Comparison of ENCODE assay signal across 2 cellular contexts in the genomic region with DNA sequence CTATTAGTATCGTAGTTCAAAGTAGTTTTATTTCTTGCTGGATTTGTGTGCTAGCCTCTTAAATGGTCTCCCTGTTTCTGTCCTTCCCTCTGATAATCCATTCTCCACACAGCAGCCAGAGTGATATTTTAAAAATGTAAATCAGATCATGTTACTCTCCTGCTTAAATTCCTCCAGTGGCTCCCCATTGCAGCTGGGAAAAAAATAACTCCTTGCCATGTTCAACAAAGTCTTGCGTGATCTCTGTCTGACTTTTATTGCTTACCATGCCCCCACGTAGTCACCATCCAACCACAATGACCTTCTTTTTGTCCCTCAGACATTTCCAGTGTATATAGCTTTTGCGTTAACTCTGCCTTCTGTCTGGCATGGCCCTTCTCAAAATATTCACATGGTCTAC.
TF ChIP-seq lines count a peak whose summit lies in the region.

No MANE protein-coding gene starts in this region.

TF ChIP-seq in SK-N-SH treated with all-trans-retinoic acid at 6 μM for 48 hours, 23 proteins besides CTCF, POLR2A, EP300 and RAD21 (continued from another document):
- TF ChIP-seq, protein P1, sequence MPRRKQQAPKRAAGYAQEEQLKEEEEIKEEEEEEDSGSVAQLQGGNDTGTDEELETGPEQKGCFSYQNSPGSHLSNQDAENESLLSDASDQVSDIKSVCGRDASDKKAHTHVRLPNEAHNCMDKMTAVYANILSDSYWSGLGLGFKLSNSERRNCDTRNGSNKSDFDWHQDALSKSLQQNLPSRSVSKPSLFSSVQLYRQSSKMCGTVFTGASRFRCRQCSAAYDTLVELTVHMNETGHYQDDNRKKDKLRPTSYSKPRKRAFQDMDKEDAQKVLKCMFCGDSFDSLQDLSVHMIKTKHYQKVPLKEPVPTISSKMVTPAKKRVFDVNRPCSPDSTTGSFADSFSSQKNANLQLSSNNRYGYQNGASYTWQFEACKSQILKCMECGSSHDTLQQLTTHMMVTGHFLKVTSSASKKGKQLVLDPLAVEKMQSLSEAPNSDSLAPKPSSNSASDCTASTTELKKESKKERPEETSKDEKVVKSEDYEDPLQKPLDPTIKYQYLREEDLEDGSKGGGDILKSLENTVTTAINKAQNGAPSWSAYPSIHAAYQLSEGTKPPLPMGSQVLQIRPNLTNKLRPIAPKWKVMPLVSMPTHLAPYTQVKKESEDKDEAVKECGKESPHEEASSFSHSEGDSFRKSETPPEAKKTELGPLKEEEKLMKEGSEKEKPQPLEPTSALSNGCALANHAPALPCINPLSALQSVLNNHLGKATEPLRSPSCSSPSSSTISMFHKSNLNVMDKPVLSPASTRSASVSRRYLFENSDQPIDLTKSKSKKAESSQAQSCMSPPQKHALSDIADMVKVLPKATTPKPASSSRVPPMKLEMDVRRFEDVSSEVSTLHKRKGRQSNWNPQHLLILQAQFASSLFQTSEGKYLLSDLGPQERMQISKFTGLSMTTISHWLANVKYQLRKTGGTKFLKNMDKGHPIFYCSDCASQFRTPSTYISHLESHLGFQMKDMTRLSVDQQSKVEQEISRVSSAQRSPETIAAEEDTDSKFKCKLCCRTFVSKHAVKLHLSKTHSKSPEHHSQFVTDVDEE (CRISPR knock-in tag; IDR thresholded peaks at IDR 0.05) = no peak
- TF ChIP-seq PATZ1 (CRISPR knock-in tag; IDR thresholded peaks at IDR 0.05; ENCODE audit: borderline replicate concordance) (no peak), TCF4 (CRISPR knock-in tag; IDR thresholded peaks at IDR 0.05; ENCODE audit: borderline replicate concordance) (no peak), ZNF565 (CRISPR knock-in tag; conservative IDR thresholded peaks at IDR 0.05; ENCODE audit: low read depth) (no peak), ESRRG (CRISPR knock-in tag; IDR thresholded peaks at IDR 0.05) (no peak), OSR1 (CRISPR knock-in tag; IDR thresholded peaks at IDR 0.05) (no peak), ZNF8 (CRISPR knock-in tag; IDR thresholded peaks at IDR 0.05) (no peak), TOX (CRISPR knock-in tag; IDR thresholded peaks at IDR 0.05; ENCODE audit: borderline replicate concordance) (no peak), ARNTL (CRISPR knock-in tag; IDR thresholded peaks at IDR 0.05; ENCODE audit: borderline replicate concordance, low read depth) (no peak), CSDC2 (CRISPR knock-in tag; IDR thresholded peaks at IDR 0.05) (no peak)
- TF ChIP-seq, protein P2, sequence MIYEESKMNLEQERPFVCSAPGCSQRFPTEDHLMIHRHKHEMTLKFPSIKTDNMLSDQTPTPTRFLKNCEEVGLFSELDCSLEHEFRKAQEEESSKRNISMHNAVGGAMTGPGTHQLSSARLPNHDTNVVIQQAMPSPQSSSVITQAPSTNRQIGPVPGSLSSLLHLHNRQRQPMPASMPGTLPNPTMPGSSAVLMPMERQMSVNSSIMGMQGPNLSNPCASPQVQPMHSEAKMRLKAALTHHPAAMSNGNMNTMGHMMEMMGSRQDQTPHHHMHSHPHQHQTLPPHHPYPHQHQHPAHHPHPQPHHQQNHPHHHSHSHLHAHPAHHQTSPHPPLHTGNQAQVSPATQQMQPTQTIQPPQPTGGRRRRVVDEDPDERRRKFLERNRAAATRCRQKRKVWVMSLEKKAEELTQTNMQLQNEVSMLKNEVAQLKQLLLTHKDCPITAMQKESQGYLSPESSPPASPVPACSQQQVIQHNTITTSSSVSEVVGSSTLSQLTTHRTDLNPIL (CRISPR knock-in tag; IDR thresholded peaks at IDR 0.05; ENCODE audit: low read depth) = no peak

TF ChIP-seq in SK-N-SH, 30 proteins besides CTCF, POLR2A, EP300 and RAD21 (continued from another document):
- TF ChIP-seq, protein P3, sequence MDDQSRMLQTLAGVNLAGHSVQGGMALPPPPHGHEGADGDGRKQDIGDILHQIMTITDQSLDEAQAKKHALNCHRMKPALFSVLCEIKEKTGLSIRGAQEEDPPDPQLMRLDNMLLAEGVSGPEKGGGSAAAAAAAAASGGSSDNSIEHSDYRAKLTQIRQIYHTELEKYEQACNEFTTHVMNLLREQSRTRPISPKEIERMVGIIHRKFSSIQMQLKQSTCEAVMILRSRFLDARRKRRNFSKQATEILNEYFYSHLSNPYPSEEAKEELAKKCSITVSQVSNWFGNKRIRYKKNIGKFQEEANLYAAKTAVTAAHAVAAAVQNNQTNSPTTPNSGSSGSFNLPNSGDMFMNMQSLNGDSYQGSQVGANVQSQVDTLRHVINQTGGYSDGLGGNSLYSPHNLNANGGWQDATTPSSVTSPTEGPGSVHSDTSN (IDR thresholded peaks at IDR 0.05) = no peak
- TF ChIP-seq, protein P4, sequence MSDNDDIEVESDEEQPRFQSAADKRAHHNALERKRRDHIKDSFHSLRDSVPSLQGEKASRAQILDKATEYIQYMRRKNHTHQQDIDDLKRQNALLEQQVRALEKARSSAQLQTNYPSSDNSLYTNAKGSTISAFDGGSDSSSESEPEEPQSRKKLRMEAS (IDR thresholded peaks at IDR 0.05; ENCODE audit: low read depth) = no peak
- TF ChIP-seq FOSL2 (IDR thresholded peaks at IDR 0.05; ENCODE audit: borderline replicate concordance, low read depth) = no peak
